In the genomic region with DNA sequence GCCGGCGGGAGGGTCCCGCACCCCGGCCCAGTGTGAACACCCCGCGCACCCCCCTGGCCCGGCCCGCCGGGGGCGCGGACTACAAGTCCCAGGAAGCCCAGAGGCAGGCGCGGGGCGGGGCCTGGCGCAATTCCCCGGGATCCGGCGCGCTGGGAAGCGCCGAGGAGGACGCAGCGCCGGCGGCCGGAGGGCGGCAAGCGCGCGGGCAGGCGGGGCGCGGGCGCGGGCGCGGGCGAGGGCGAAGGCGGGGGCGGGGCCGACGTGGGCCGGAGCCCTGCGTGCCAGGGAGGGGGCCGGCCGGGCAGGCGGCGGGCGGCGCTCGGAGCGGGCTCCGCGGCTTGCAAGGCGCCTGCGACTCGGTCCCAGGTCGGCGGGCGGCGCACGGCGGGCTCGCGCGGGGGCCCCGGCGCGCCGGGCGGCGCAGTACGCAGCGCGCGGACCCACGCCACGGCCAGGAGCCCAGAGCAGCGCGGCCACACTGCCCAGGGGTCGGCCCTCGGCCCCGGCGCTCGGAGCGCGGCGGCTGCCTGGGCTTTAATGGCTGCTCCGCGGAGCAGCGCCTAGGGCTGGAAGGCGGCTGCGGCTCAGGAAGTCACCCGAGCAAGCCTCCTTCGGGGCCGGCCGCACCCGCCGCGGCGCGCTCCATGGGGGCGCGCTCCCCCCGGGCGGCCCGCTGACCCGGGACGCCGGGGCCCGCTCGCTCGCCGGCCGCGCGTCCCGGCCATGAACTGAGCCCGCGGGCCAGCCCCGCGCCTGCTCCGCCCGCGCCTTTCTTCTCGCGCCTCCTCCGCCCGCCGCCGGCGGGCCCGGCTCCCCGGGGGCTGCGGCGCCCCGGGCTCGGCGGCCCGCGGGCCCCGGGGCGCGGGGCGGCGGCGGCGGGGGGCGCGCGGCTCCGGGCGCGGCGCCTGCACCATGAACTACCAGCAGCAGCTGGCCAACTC, we compare ENCODE assay signal across 8 cellular contexts. TPM values are rescaled to one million over a fixed set of nuclear protein-coding genes. Genes with fewer than 3 reads are reported as not detected.
A peak's percentile ranks its signal among the peaks of the same experiment; 100 is the strongest.
DNase-seq lines count a peak whose midpoint lies in the region; ATAC-seq and TF ChIP-seq lines count a peak whose summit lies in the region.

A gene (plus strand): TSS at position 269 of the 941 bp plus-strand sequence.

- peak; percentile 44 for ATAC-seq in HG03139 (IDR thresholded peaks at IDR 0.05; ENCODE audit: unreplicated experiment)
- ATAC-seq in HG02870 (IDR thresholded peaks at IDR 0.05; ENCODE audit: unreplicated experiment): no peak

- peaks cover 12% of the 10 kb centered on the region for H3K4me1 ChIP-seq in ES-I3 (ENCODE audit: insufficient read depth, low read length)
- H3K4me1 ChIP-seq in right atrium auricular region: peaks cover 0 to 36% of the 10 kb centered on the region in 2 donors

- peak within 1 kb of the TSS; percentile 72 to 75 for H3K27ac ChIP-seq in right atrium auricular region

- TF ChIP-seq CTCF in right atrium auricular region (IDR thresholded peaks at IDR 0.05): no peak

- H3K36me3 ChIP-seq in ES-I3 (ENCODE audit: insufficient read depth, low read length) (no peaks in the 10 kb centered on the region), right atrium auricular region (no peaks in the 10 kb centered on the region)

- DNase-seq in NCI-H82 (lab: John Stamatoyannopoulos, UW) (peak; percentile 77), astrocyte of the hippocampus (ENCODE audit: low read depth, low spot score) (peak; percentile 97), right atrium auricular region (ENCODE audit: low spot score) (peak; percentile 88), pons (ENCODE audit: low spot score) (peak; percentile 88)
- DNase-seq in activated CD4-positive, CD25-positive, alpha-beta regulatory T cell (lab: John Stamatoyannopoulos, UW): no peak

- H3K9ac ChIP-seq in ES-I3 (ENCODE audit: low read depth, low read length): peak within 1 kb of the TSS; percentile 89

- peak within 1 kb of the TSS; percentile 57 to 66 for H3K4me3 ChIP-seq in right atrium auricular region

- no peaks in the 10 kb centered on the region for H3K27me3 ChIP-seq in right atrium auricular region

- H3K9me3 ChIP-seq in ES-I3 (ENCODE audit: control insufficient read depth, insufficient read depth, low read length) (no peaks in the 10 kb centered on the region), right atrium auricular region (peaks cover 5 to 10% of the 10 kb centered on the region in 2 donors)

RNA-seq across cellular contexts. Expression of the gene that starts here (rescaled TPM):
- total RNA-seq in right atrium auricular region: 10 to 100 TPM; 11.6 to 17.2 TPM

Comparison
In these comparisons a context has a peak if more than half of its experiments do, and no peak if none do; other contexts are left out.
1. DNase-seq: peak in NCI-H82 (single experiment), astrocyte of the hippocampus (single experiment), right atrium auricular region (single experiment) and pons (single experiment); none in activated CD4-positive, CD25-positive, alpha-beta regulatory T cell (0 of 4).